Comparison of ENCODE assay signal across 23 cellular contexts in genomic region chr16:1740781-1741490, GRCh38. TPM values are rescaled to one million over a fixed set of nuclear protein-coding genes. Genes with fewer than 3 reads are reported as not detected.
DNase-seq lines count a peak whose midpoint lies in the region; ATAC-seq and TF ChIP-seq lines count a peak whose summit lies in the region.
"Had no signal": no experiment of that assay in that cellular context is flagged by ENCODE, and none has a peak within 500 bp of the region (broad histone marks: within the 10 kb centered on the region; RNA-seq: fewer than 3 reads in every experiment).

No MANE protein-coding gene starts in this region.

- no peak overlapping the region for H4K91ac ChIP-seq in mesenchymal stem cell (ENCODE audit: low read length)

- H3K18ac ChIP-seq in mesenchymal stem cell (ENCODE audit: low read depth in 1 of 2, low read length in 2 of 2): no peak overlapping the region

- no peak overlapping the region for H3K27ac ChIP-seq in CD4-positive, alpha-beta T cell (ENCODE audit: low read depth, low read length)
- H3K27ac ChIP-seq in mesenchymal stem cell (ENCODE audit: low read length, poor library complexity, severe bottlenecking): no peak overlapping the region
- H3K27ac ChIP-seq: GM23248, PC-9 had no signal

- H3K4me2 ChIP-seq in mesenchymal stem cell (ENCODE audit: low read length, poor library complexity, severe bottlenecking): no peak overlapping the region
- H3K4me2 ChIP-seq: PC-9, SK-N-SH had no signal

- H3K27me3 Mint-ChIP-seq in CD4-positive, alpha-beta T cell: no peaks in the 10 kb centered on the region
- no peaks in the 10 kb centered on the region for H3K27me3 Mint-ChIP-seq in chondrocyte (ENCODE audit: low read depth)
- no peaks in the 10 kb centered on the region for H3K27me3 Mint-ChIP-seq in stimulated activated naive B cell treated with anti-CD40 and anti-IgM and Interleukin-4, amounts not matched to agents 10 μg/mL and 1 μg/mL and 100 μg/mL, for 72 hours
- no peaks in the 10 kb centered on the region for H3K27me3 Mint-ChIP-seq in activated CD4-positive, alpha-beta T cell treated with anti-CD3 and anti-CD28 coated beads, Interleukin-2, amount 10 ng/mL, durations not matched to agents 7 days and 5 days
- no peaks in the 10 kb centered on the region for H3K27me3 Mint-ChIP-seq in activated T-helper 1 cell treated with anti-CD3 and anti-CD28 coated beads, Interleukin-12 subunit alpha, Interleukin-12 subunit beta, Interleukin-2, Interleukin-4 antibody, amounts not matched to agents 30 ng/mL and 10 ng/mL and 1 ng/mL, durations not matched to agents 14 hours and 24 hours and 36 hours (ENCODE audit: insufficient read depth)
- H3K27me3 Mint-ChIP-seq: CD4-positive, CD25-positive, alpha-beta regulatory T cell had no signal

- H3K4ac ChIP-seq in mesenchymal stem cell (ENCODE audit: low read depth in 1 of 2, low read length in 2 of 2): no peak overlapping the region

- no peak overlapping the region for H2BK120ac ChIP-seq in mesenchymal stem cell (ENCODE audit: low read depth, low read length)

- peaks cover 13% of the 10 kb centered on the region for H3K4me1 ChIP-seq in mesenchymal stem cell (ENCODE audit: control insufficient read depth, insufficient read depth, low read depth, low read length)
- H3K4me1 ChIP-seq: Caco-2 had no signal

- H3K79me1 ChIP-seq in mesenchymal stem cell (replicated peaks; ENCODE audit: low read length, poor library complexity, severe bottlenecking): peaks cover 29% of the 10 kb centered on the region

- H4K8ac ChIP-seq in mesenchymal stem cell (ENCODE audit: low read length): no peak overlapping the region

- POLR2A ChIA-PET in CD4-positive, alpha-beta T cell (lab: Charles Lee): no interaction called here
- POLR2A ChIA-PET in activated CD4-positive, alpha-beta T cell treated with anti-CD3 and anti-CD28 coated beads, Interleukin-2, amount 10 ng/mL, durations not matched to agents 7 days and 5 days (lab: Charles Lee): no interaction called here

- H3K36me3 ChIP-seq in mesenchymal stem cell (ENCODE audit: control insufficient read depth in 1 of 2, insufficient read depth in 2 of 2, low read depth in 1 of 2, low read length in 2 of 2): peaks cover 42 to 79% of the 10 kb centered on the region in 2 experiments

- H3K4me3 ChIP-seq in mesenchymal stem cell (ENCODE audit: insufficient read depth in 1 of 2, low read depth in 1 of 2, low read length in 2 of 2): no peak overlapping the region
- H3K4me3 ChIP-seq: GM23248, PC-9 had no signal

- H3K27me3 ChIP-seq in CD4-positive, alpha-beta T cell (ENCODE audit: control insufficient read depth, insufficient read depth, low read length): no peaks in the 10 kb centered on the region
- H3K27me3 ChIP-seq in mesenchymal stem cell (ENCODE audit: control insufficient read depth in 1 of 2, insufficient read depth in 1 of 2, low read length in 2 of 2): no peaks in the 10 kb centered on the region

- no peak for DNase-seq in CD4-positive, alpha-beta T cell
- DNase-seq in chondrocyte (ENCODE audit: low spot score) (peak; percentile 86), mesenchymal stem cell (no peak), NCI-H2196 (lab: John Stamatoyannopoulos, UW; ENCODE audit: unreplicated experiment) (no peak)
- DNase-seq in stimulated activated naive B cell treated with anti-CD40 and anti-IgM and Interleukin-4, amounts not matched to agents 10 μg/mL and 1 μg/mL and 100 μg/mL, for 72 hours: no peak
- no peak for DNase-seq in activated CD4-positive, alpha-beta T cell treated with anti-CD3 and anti-CD28 coated beads, Interleukin-2, amount 10 ng/mL, durations not matched to agents 7 days and 5 days
- DNase-seq in activated T-helper 1 cell treated with anti-CD3 and anti-CD28 coated beads, Interleukin-12 subunit alpha, Interleukin-12 subunit beta, Interleukin-2, Interleukin-4 antibody, amounts not matched to agents 30 ng/mL and 10 ng/mL and 1 ng/mL, durations not matched to agents 14 hours and 24 hours and 36 hours (ENCODE audit: low spot score): no peak
- DNase-seq: Caco-2; CD4-positive, CD25-positive, alpha-beta regulatory T cell; DMS 273 treated with DMSO at 0.1 percent for 48 hours; DMS79 treated with DMSO at 0.1 percent for 48 hours; GM23248; KG1; NCI-H1092; NCI-H1436; NCI-H187 treated with DMSO at 0.1 percent for 48 hours; NCI-H2107; NCI-H69; PC-9; RPMI8226; SIG-M5; SK-N-SH had no signal

- H3K9me3 ChIP-seq in CD4-positive, alpha-beta T cell (ENCODE audit: control insufficient read depth, low read length): no peaks in the 10 kb centered on the region
- H3K9me3 ChIP-seq in mesenchymal stem cell (ENCODE audit: control insufficient read depth, low read length): no peaks in the 10 kb centered on the region
- H3K9me3 ChIP-seq: Caco-2, SK-N-SH had no signal

- H3K23ac ChIP-seq in mesenchymal stem cell (ENCODE audit: low read length in 2 of 2): no peak overlapping the region

- no peak for ATAC-seq in CD4-positive, alpha-beta T cell (ENCODE audit: poor library complexity)
- ATAC-seq in stimulated activated naive B cell treated with anti-CD40 and anti-IgM and Interleukin-4, amounts not matched to agents 10 μg/mL and 1 μg/mL and 100 μg/mL, for 72 hours (replicated peaks): no peak
- ATAC-seq: HCT116 had no signal

- 95% methylated on average over 28 of the region's 30 CpGs for WGBS in mesenchymal stem cell

- no peak overlapping the region for H2AFZ ChIP-seq in mesenchymal stem cell (ENCODE audit: low read depth, low read length)
- H2AFZ ChIP-seq: GM23248, PC-9 had no signal

- peak overlapping the region; percentile 15 for H3K4me3 Mint-ChIP-seq in CD4-positive, alpha-beta T cell
- no peak overlapping the region for H3K4me3 Mint-ChIP-seq in chondrocyte (ENCODE audit: unreplicated experiment)
- no peak overlapping the region for H3K4me3 Mint-ChIP-seq in stimulated activated naive B cell treated with anti-CD40 and anti-IgM and Interleukin-4, amounts not matched to agents 10 μg/mL and 1 μg/mL and 100 μg/mL, for 72 hours
- no peak overlapping the region for H3K4me3 Mint-ChIP-seq in activated CD4-positive, alpha-beta T cell treated with anti-CD3 and anti-CD28 coated beads, Interleukin-2, amount 10 ng/mL, durations not matched to agents 7 days and 5 days
- no peak overlapping the region for H3K4me3 Mint-ChIP-seq in activated T-helper 1 cell treated with anti-CD3 and anti-CD28 coated beads, Interleukin-12 subunit alpha, Interleukin-12 subunit beta, Interleukin-2, Interleukin-4 antibody, amounts not matched to agents 30 ng/mL and 10 ng/mL and 1 ng/mL, durations not matched to agents 14 hours and 24 hours and 36 hours
- H3K4me3 Mint-ChIP-seq: CD4-positive, CD25-positive, alpha-beta regulatory T cell had no signal

- no peaks in the 10 kb centered on the region for H3K9me3 Mint-ChIP-seq in CD4-positive, alpha-beta T cell
- H3K9me3 Mint-ChIP-seq in chondrocyte (ENCODE audit: low read depth): no peaks in the 10 kb centered on the region
- no peaks in the 10 kb centered on the region for H3K9me3 Mint-ChIP-seq in stimulated activated naive B cell treated with anti-CD40 and anti-IgM and Interleukin-4, amounts not matched to agents 10 μg/mL and 1 μg/mL and 100 μg/mL, for 72 hours
- H3K9me3 Mint-ChIP-seq in activated CD4-positive, alpha-beta T cell treated with anti-CD3 and anti-CD28 coated beads, Interleukin-2, amount 10 ng/mL, durations not matched to agents 7 days and 5 days: no peaks in the 10 kb centered on the region
- no peaks in the 10 kb centered on the region for H3K9me3 Mint-ChIP-seq in activated T-helper 1 cell treated with anti-CD3 and anti-CD28 coated beads, Interleukin-12 subunit alpha, Interleukin-12 subunit beta, Interleukin-2, Interleukin-4 antibody, amounts not matched to agents 30 ng/mL and 10 ng/mL and 1 ng/mL, durations not matched to agents 14 hours and 24 hours and 36 hours
- H3K9me3 Mint-ChIP-seq: CD4-positive, CD25-positive, alpha-beta regulatory T cell had no signal

- H3K9ac ChIP-seq in mesenchymal stem cell (ENCODE audit: low read length): no peak overlapping the region
- H3K9ac ChIP-seq: GM23248, SK-N-SH had no signal

- H2AK5ac ChIP-seq in mesenchymal stem cell (ENCODE audit: low read length, severe bottlenecking): no peak overlapping the region

- H2BK15ac ChIP-seq in mesenchymal stem cell (ENCODE audit: low read depth, poor library complexity, severe bottlenecking): peak overlapping the region; percentile 18

- intact Hi-C loops in CD4-positive, alpha-beta T cell (cut with DNase I, micrococcal nuclease): no loop called here
- intact Hi-C loops in activated T-helper 1 cell treated with anti-CD3 and anti-CD28 coated beads, Interleukin-12 subunit alpha, Interleukin-12 subunit beta, Interleukin-2, Interleukin-4 antibody, amounts not matched to agents 30 ng/mL and 10 ng/mL and 1 ng/mL, durations not matched to agents 14 hours and 24 hours and 36 hours (cut with micrococcal nuclease): no loop called here

- H3K36me3 Mint-ChIP-seq in CD4-positive, alpha-beta T cell (ENCODE audit: low read depth): peaks cover 23% of the 10 kb centered on the region
- H3K36me3 Mint-ChIP-seq in chondrocyte (ENCODE audit: low read depth): peaks cover 2% of the 10 kb centered on the region
- peaks cover 10 to 20% of the 10 kb centered on the region in 2 donors for H3K36me3 Mint-ChIP-seq in stimulated activated naive B cell treated with anti-CD40 and anti-IgM and Interleukin-4, amounts not matched to agents 10 μg/mL and 1 μg/mL and 100 μg/mL, for 72 hours
- H3K36me3 Mint-ChIP-seq in activated CD4-positive, alpha-beta T cell treated with anti-CD3 and anti-CD28 coated beads, Interleukin-2, amount 10 ng/mL, durations not matched to agents 7 days and 5 days (ENCODE audit: low read depth): peaks cover 2% of the 10 kb centered on the region
- peaks cover 4% of the 10 kb centered on the region for H3K36me3 Mint-ChIP-seq in activated T-helper 1 cell treated with anti-CD3 and anti-CD28 coated beads, Interleukin-12 subunit alpha, Interleukin-12 subunit beta, Interleukin-2, Interleukin-4 antibody, amounts not matched to agents 30 ng/mL and 10 ng/mL and 1 ng/mL, durations not matched to agents 14 hours and 24 hours and 36 hours (ENCODE audit: low read depth)

- no peak overlapping the region for H2BK5ac ChIP-seq in mesenchymal stem cell (ENCODE audit: low read depth, low read length, poor library complexity, severe bottlenecking)

- CTCF ChIA-PET in CD4-positive, alpha-beta T cell (lab: Charles Lee): no interaction called here
- CTCF ChIA-PET in activated CD4-positive, alpha-beta T cell treated with anti-CD3 and anti-CD28 coated beads, Interleukin-2, amount 10 ng/mL, durations not matched to agents 7 days and 5 days (lab: Charles Lee): interaction anchor here (1.2 kb wide), 1 partner anchor 35 kb away, joined by 5 read pairs; the partner anchor contains the start of gene MAPK8IP3

- no peak overlapping the region for H3K27ac Mint-ChIP-seq in CD4-positive, alpha-beta T cell
- H3K27ac Mint-ChIP-seq in chondrocyte (ENCODE audit: unreplicated experiment): no peak overlapping the region
- peak overlapping the region; percentile 42 for H3K27ac Mint-ChIP-seq in stimulated activated naive B cell treated with anti-CD40 and anti-IgM and Interleukin-4, amounts not matched to agents 10 μg/mL and 1 μg/mL and 100 μg/mL, for 72 hours
- no peak overlapping the region for H3K27ac Mint-ChIP-seq in activated CD4-positive, alpha-beta T cell treated with anti-CD3 and anti-CD28 coated beads, Interleukin-2, amount 10 ng/mL, durations not matched to agents 7 days and 5 days
- H3K27ac Mint-ChIP-seq in activated T-helper 1 cell treated with anti-CD3 and anti-CD28 coated beads, Interleukin-12 subunit alpha, Interleukin-12 subunit beta, Interleukin-2, Interleukin-4 antibody, amounts not matched to agents 30 ng/mL and 10 ng/mL and 1 ng/mL, durations not matched to agents 14 hours and 24 hours and 36 hours: no peak overlapping the region

- no peak for TF ChIP-seq CTCF in CD4-positive, alpha-beta T cell (IDR thresholded peaks at IDR 0.05)
- no peak for TF ChIP-seq CTCF in chondrocyte (IDR thresholded peaks at IDR 0.05)

- H3K4me1 Mint-ChIP-seq in CD4-positive, alpha-beta T cell (ENCODE audit: low read depth): no peaks in the 10 kb centered on the region
- peaks cover 18% of the 10 kb centered on the region for H3K4me1 Mint-ChIP-seq in chondrocyte (ENCODE audit: low read depth)
- H3K4me1 Mint-ChIP-seq in stimulated activated naive B cell treated with anti-CD40 and anti-IgM and Interleukin-4, amounts not matched to agents 10 μg/mL and 1 μg/mL and 100 μg/mL, for 72 hours: peaks cover 0 to 8% of the 10 kb centered on the region in 2 donors
- H3K4me1 Mint-ChIP-seq in activated CD4-positive, alpha-beta T cell treated with anti-CD3 and anti-CD28 coated beads, Interleukin-2, amount 10 ng/mL, durations not matched to agents 7 days and 5 days: no peaks in the 10 kb centered on the region
- H3K4me1 Mint-ChIP-seq in activated T-helper 1 cell treated with anti-CD3 and anti-CD28 coated beads, Interleukin-12 subunit alpha, Interleukin-12 subunit beta, Interleukin-2, Interleukin-4 antibody, amounts not matched to agents 30 ng/mL and 10 ng/mL and 1 ng/mL, durations not matched to agents 14 hours and 24 hours and 36 hours (ENCODE audit: low read depth): no peaks in the 10 kb centered on the region

- H3K14ac ChIP-seq in mesenchymal stem cell (ENCODE audit: low read length in 2 of 2): no peak overlapping the region

- no peak overlapping the region for H2BK12ac ChIP-seq in mesenchymal stem cell (ENCODE audit: low read length in 2 of 2)

RNA-seq across cellular contexts. Expression of gene NME3, which starts 30.4 kb away (rescaled TPM):
- total RNA-seq in CD4-positive, alpha-beta T cell: 10 to 100 TPM; 46.2 to 54.2 TPM
- total RNA-seq in chondrocyte: 51.0 to 62.9 TPM (median 53.8 TPM) in 3 replicates
- polyA plus RNA-seq in mesenchymal stem cell (2013, experiment 1 of 2): 49.3 TPM
- polyA plus RNA-seq in mesenchymal stem cell (2013, experiment 2 of 2): 48.0 TPM
- total RNA-seq in activated CD4-positive, alpha-beta T cell treated with anti-CD3 and anti-CD28 coated beads, Interleukin-2, amount 10 ng/mL, durations not matched to agents 7 days and 5 days: 10 to 100 TPM; 31.3 to 47.4 TPM
- 49.5 and 49.9 TPM in 2 replicates for total RNA-seq in activated T-helper 1 cell treated with anti-CD3 and anti-CD28 coated beads, Interleukin-12 subunit alpha, Interleukin-12 subunit beta, Interleukin-2, Interleukin-4 antibody, amounts not matched to agents 30 ng/mL and 10 ng/mL and 1 ng/mL, durations not matched to agents 14 hours and 24 hours and 36 hours

RNA-seq across cellular contexts. Expression of gene EME2, which starts 31.7 kb away (rescaled TPM):
- total RNA-seq in CD4-positive, alpha-beta T cell: 10 to 100 TPM; 28.6 to 30.8 TPM
- total RNA-seq in chondrocyte: 16.9 to 28.4 TPM (median 19.7 TPM) in 3 replicates
- 5.6 TPM for polyA plus RNA-seq in mesenchymal stem cell (2013, experiment 1 of 2)
- polyA plus RNA-seq in mesenchymal stem cell (2013, experiment 2 of 2): 4.7 TPM
- total RNA-seq in activated CD4-positive, alpha-beta T cell treated with anti-CD3 and anti-CD28 coated beads, Interleukin-2, amount 10 ng/mL, durations not matched to agents 7 days and 5 days: 10 to 100 TPM; 28.7 to 33.4 TPM
- total RNA-seq in activated T-helper 1 cell treated with anti-CD3 and anti-CD28 coated beads, Interleukin-12 subunit alpha, Interleukin-12 subunit beta, Interleukin-2, Interleukin-4 antibody, amounts not matched to agents 30 ng/mL and 10 ng/mL and 1 ng/mL, durations not matched to agents 14 hours and 24 hours and 36 hours: 31.0 and 32.7 TPM in 2 replicates

RNA-seq across cellular contexts. Expression of gene MRPS34, which starts 32.0 kb away (rescaled TPM):
- 10 to 100 TPM; 25.5 to 26.9 TPM for total RNA-seq in CD4-positive, alpha-beta T cell
- 54.5 to 78.7 TPM (median 60.4 TPM) in 3 replicates for total RNA-seq in chondrocyte
- 102 TPM for polyA plus RNA-seq in mesenchymal stem cell (2013, experiment 1 of 2)
- 101 TPM for polyA plus RNA-seq in mesenchymal stem cell (2013, experiment 2 of 2)
- total RNA-seq in activated CD4-positive, alpha-beta T cell treated with anti-CD3 and anti-CD28 coated beads, Interleukin-2, amount 10 ng/mL, durations not matched to agents 7 days and 5 days: 100 to 1,000 TPM in 1 of 2 experiments, 10 to 100 TPM in 1; 93.6 to 105 TPM
- 209 and 215 TPM in 2 replicates for total RNA-seq in activated T-helper 1 cell treated with anti-CD3 and anti-CD28 coated beads, Interleukin-12 subunit alpha, Interleukin-12 subunit beta, Interleukin-2, Interleukin-4 antibody, amounts not matched to agents 30 ng/mL and 10 ng/mL and 1 ng/mL, durations not matched to agents 14 hours and 24 hours and 36 hours

RNA-seq across cellular contexts. Expression of gene MAPK8IP3, which starts 34.9 kb away (rescaled TPM):
- 100 to 1,000 TPM; 290 to 297 TPM for total RNA-seq in CD4-positive, alpha-beta T cell
- 53.8 to 66.0 TPM (median 56.4 TPM) in 3 replicates for total RNA-seq in chondrocyte
- 35.8 TPM for polyA plus RNA-seq in mesenchymal stem cell (2013, experiment 1 of 2)
- 29.0 TPM for polyA plus RNA-seq in mesenchymal stem cell (2013, experiment 2 of 2)
- 100 to 1,000 TPM; 101 to 108 TPM for total RNA-seq in activated CD4-positive, alpha-beta T cell treated with anti-CD3 and anti-CD28 coated beads, Interleukin-2, amount 10 ng/mL, durations not matched to agents 7 days and 5 days
- 84.4 and 84.6 TPM in 2 replicates for total RNA-seq in activated T-helper 1 cell treated with anti-CD3 and anti-CD28 coated beads, Interleukin-12 subunit alpha, Interleukin-12 subunit beta, Interleukin-2, Interleukin-4 antibody, amounts not matched to agents 30 ng/mL and 10 ng/mL and 1 ng/mL, durations not matched to agents 14 hours and 24 hours and 36 hours

RNA-seq across cellular contexts. Expression of gene SPSB3, which starts 41.4 kb away (rescaled TPM):
- total RNA-seq in CD4-positive, alpha-beta T cell: 10 to 100 TPM; 86.3 to 87.6 TPM
- total RNA-seq in chondrocyte: 30.8 to 32.1 TPM (median 31.5 TPM) in 3 replicates
- 15.8 TPM for polyA plus RNA-seq in mesenchymal stem cell (2013, experiment 1 of 2)
- polyA plus RNA-seq in mesenchymal stem cell (2013, experiment 2 of 2): 14.9 TPM
- 10 to 100 TPM; 38.0 to 42.9 TPM for total RNA-seq in activated CD4-positive, alpha-beta T cell treated with anti-CD3 and anti-CD28 coated beads, Interleukin-2, amount 10 ng/mL, durations not matched to agents 7 days and 5 days
- total RNA-seq in activated T-helper 1 cell treated with anti-CD3 and anti-CD28 coated beads, Interleukin-12 subunit alpha, Interleukin-12 subunit beta, Interleukin-2, Interleukin-4 antibody, amounts not matched to agents 30 ng/mL and 10 ng/mL and 1 ng/mL, durations not matched to agents 14 hours and 24 hours and 36 hours: 30.3 and 30.8 TPM in 2 replicates
